ENCODE assay signal across 1 cellular context in genomic region chr11:57614234-57614772, GRCh38.
TF ChIP-seq lines count a peak whose summit lies in the region.

No MANE protein-coding gene starts in this region.

TF ChIP-seq in HepG2, 621 proteins besides CTCF, POLR2A, EP300 and RAD21:
- no peak for TF ChIP-seq ZNF737 (CRISPR knock-in tag; IDR thresholded peaks at IDR 0.05; ENCODE audit: borderline replicate concordance)
- no peak for TF ChIP-seq NCOR1 (IDR thresholded peaks at IDR 0.05; ENCODE audit: borderline replicate concordance, low read length)
- TF ChIP-seq SMAD1 (CRISPR knock-in tag; IDR thresholded peaks at IDR 0.05; ENCODE audit: borderline replicate concordance, low read depth): no peak
- no peak for TF ChIP-seq NFAT5 (CRISPR knock-in tag; IDR thresholded peaks at IDR 0.05)
- TF ChIP-seq GPBP1L1 (CRISPR knock-in tag; IDR thresholded peaks at IDR 0.05): no peak
- no peak for TF ChIP-seq ARNTL (CRISPR knock-in tag; IDR thresholded peaks at IDR 0.05)
